In the genomic region with DNA sequence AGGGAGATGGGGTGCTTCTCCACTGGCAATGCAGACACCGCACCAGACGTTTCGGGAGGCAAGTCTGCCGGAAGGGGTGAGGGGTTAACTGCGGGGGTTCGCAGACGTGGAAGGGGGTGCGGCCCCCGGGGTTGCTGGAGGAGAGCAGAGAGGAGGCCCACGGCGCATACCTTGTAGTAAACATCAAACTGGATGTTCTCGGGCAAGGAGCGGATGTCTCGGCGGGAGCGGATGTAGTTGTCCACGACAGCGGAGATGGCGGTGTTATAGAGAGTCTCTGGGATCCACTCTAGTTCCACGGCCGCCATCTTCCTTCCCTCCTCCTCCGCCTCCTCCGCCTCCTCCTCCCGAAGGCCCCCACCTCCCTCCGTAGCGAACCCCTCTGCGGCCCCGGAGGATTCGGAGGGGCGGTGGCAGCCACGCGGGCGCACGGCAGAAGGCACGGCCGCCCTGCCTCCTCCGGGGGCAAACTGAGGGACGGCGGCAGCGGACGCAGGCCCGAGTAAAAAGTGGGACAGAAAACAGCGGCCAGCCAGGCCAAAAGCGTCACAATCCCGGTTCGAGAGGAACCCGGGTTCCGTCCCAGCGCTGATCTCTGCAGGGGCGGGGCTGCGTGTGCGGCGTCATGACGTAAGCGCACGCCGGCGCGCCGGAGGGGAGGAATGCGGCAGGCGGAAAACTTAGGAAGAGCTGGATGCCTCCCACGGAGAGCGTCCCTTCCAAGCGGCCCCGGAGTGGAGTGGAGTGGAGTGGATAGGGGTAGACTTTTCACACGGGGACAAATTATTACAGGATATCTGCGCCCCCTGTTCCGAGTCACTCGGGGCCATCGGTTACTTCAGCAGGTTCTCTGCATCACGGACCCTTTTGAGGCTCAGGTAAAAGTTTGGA, we compare ENCODE assay signal across 8 cellular contexts. TPM values are rescaled to one million over a fixed set of nuclear protein-coding genes. Genes with fewer than 3 reads are reported as not detected.
DNase-seq lines count a peak whose midpoint lies in the region; TF ChIP-seq lines count a peak whose summit lies in the region.

Gene APPBP2 (minus strand): TSS at position 619 of the 891 bp plus-strand sequence. CDS start 311 bp downstream, at position 308.

- H3K4me1 ChIP-seq in endodermal cell (ENCODE audit: control insufficient read depth, insufficient read depth, low read length) (no peaks in the 10 kb centered on the region), mesodermal cell (ENCODE audit: control insufficient read depth, insufficient read depth, low read length, poor library complexity, severe bottlenecking) (no peaks in the 10 kb centered on the region)

- no peaks in the 10 kb centered on the region for H3K27me3 ChIP-seq in endodermal cell (ENCODE audit: control insufficient read depth, insufficient read depth, low read length, poor library complexity, severe bottlenecking)

- H3K36me3 Mint-ChIP-seq in endodermal cell (ENCODE audit: low read depth) = peaks cover 20% of the 10 kb centered on the region

- H3K4me1 Mint-ChIP-seq in endodermal cell = peaks cover 6% of the 10 kb centered on the region

- H3K4me3 Mint-ChIP-seq in endodermal cell = peak within 1 kb of the TSS; percentile 87

- H3K27ac ChIP-seq in endodermal cell (ENCODE audit: low read depth, low read length) (peak within 1 kb of the TSS; percentile 97), mesodermal cell (ENCODE audit: low read depth, low read length, severe bottlenecking) (peak within 1 kb of the TSS; percentile 99)

- no peaks in the 10 kb centered on the region for H3K27me3 Mint-ChIP-seq in endodermal cell (ENCODE audit: insufficient read depth)

- H3K27ac Mint-ChIP-seq in endodermal cell = peak within 1 kb of the TSS; percentile 99

- WGBS in endodermal cell (ENCODE audit: insufficient coverage in 1 of 2, insufficient read length in 1 of 2), 2 experiments = 0 to 1% methylated on average over 34 to 72 of the region's 72 CpGs
- WGBS in mesodermal cell (ENCODE audit: insufficient coverage in 2 of 2), 2 experiments = 0 to 1% methylated on average over 33 to 54 of the region's 72 CpGs

- H3K36me3 ChIP-seq in endodermal cell (ENCODE audit: control insufficient read depth, insufficient read depth, low read length) (peaks cover 8% of the 10 kb centered on the region), mesodermal cell (ENCODE audit: control insufficient read depth, insufficient read depth, low read length) (peaks cover 25% of the 10 kb centered on the region)

- TF ChIP-seq CTCF in GM20000 (IDR thresholded peaks at IDR 0.05; ENCODE audit: extremely low read depth, missing control alignments) (no peak), endodermal cell (conservative IDR thresholded peaks at IDR 0.05) (no peak)

- peaks cover 10% of the 10 kb centered on the region for H3K9me3 Mint-ChIP-seq in endodermal cell

- H3K9me3 ChIP-seq in endodermal cell (ENCODE audit: control insufficient read depth, low read length) = peaks cover 8% of the 10 kb centered on the region
- no peaks in the 10 kb centered on the region for H3K9me3 ChIP-seq in mesodermal cell (ENCODE audit: control insufficient read depth, low read length)

- H3K4me3 ChIP-seq in endodermal cell (ENCODE audit: low read length) (peak within 1 kb of the TSS; percentile 92), mesodermal cell (ENCODE audit: extremely low read depth, insufficient read depth, low read length, poor library complexity, severe bottlenecking) (peak within 1 kb of the TSS; percentile 98)

- peak within 1 kb of the TSS; percentile 96 for H3K9ac ChIP-seq in endodermal cell (ENCODE audit: extremely low read depth, low read length, poor library complexity, severe bottlenecking)

- DNase-seq in CMK (ENCODE audit: low read depth) (peak; percentile 64), GM20000 (ENCODE audit: low spot score) (peak; percentile 78), HT-29 (ENCODE audit: low spot score) (peak; percentile 85), NOMO-1 treated with dmso at 0.1 percent for 144 hours (lab: John Stamatoyannopoulos, UW; ENCODE audit: unreplicated experiment) (peak; percentile 38), endodermal cell (peak; percentile 96)
- peak; percentile 46 for DNase-seq in activated CD8-positive, alpha-beta memory T cell treated with anti-CD3 and anti-CD28 coated beads, Interleukin-2, amount 50 U/mL, for 24 hours (ENCODE audit: extremely low read depth)
- peak; percentile 36 to 53 for DNase-seq in stimulated activated CD8-positive, alpha-beta memory T cell treated with anti-CD3 and anti-CD28 coated beads, Interleukin-15, amount 100 ng/mL, for 4 hours (ENCODE audit: low read depth in 2 of 2)

RNA-seq across cellular contexts. Expression of gene APPBP2, which starts in this region (rescaled TPM):
- 8.0 and 8.3 TPM in 2 replicates for total RNA-seq in HT-29 (2014; rRNA removed; shearing (Covaris generic))
- 10 to 100 TPM; 25.3 to 28.1 TPM for total RNA-seq in endodermal cell
- 25.0 TPM for polyA plus RNA-seq in endodermal cell (2013, experiment 1 of 2)
- 28.0 TPM for polyA plus RNA-seq in endodermal cell (2013, experiment 2 of 2)
- polyA plus RNA-seq in mesodermal cell (2013, experiment 1 of 2) = 29.5 TPM
- 24.1 TPM for polyA plus RNA-seq in mesodermal cell (2013, experiment 2 of 2)

Comparison
In these comparisons a context has a peak if more than half of its experiments do, and no peak if none do; other contexts are left out.
1. Peak in every context shown above with its lines: DNase-seq, H3K4me3 ChIP-seq and H3K27ac ChIP-seq.
2. DNase-seq: peak in every context shown above with its lines; median percentile 96 in endodermal cell; 85 in HT-29; 78 in GM20000; 64 in CMK; 46 in activated CD8-positive, alpha-beta memory T cell treated with anti-CD3 and anti-CD28 coated beads, Interleukin-2, amount 50 U/mL, for 24 hours; 44 in stimulated activated CD8-positive, alpha-beta memory T cell treated with anti-CD3 and anti-CD28 coated beads, Interleukin-15, amount 100 ng/mL, for 4 hours; 38 in NOMO-1 treated with dmso at 0.1 percent for 144 hours.